2 cellular contexts compared by ENCODE assay signal in the genomic region with DNA sequence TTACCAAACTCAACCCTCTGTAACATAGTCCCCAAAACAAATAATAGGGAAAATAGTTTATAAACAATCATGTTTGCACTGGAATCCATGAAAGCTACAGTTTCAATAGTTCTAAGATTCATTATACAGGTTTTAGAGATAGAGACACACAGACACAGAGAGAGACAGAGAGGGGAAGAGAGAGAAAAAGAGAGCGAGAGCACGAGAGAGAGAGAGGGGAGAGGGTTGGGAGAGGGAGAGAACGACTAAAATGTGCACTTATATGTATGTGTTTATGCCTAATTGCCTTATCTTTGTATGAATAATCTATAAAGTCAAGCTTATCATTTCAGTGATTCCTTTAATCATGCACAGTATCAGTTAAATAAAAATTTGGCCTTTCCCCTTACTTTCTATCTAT.
TF ChIP-seq lines count a peak whose summit lies in the region.

No MANE protein-coding gene starts in this region.

TF ChIP-seq in HCT116, 20 proteins besides CTCF, POLR2A, EP300 and RAD21 (continued from another document):
- no peak for TF ChIP-seq EZH2 (IDR thresholded peaks at IDR 0.05)
- no peak for TF ChIP-seq SRF (IDR thresholded peaks at IDR 0.05; ENCODE audit: low read depth)

TF ChIP-seq in SK-N-SH, 30 proteins besides CTCF, POLR2A, EP300 and RAD21 (continued from another document):
- TF ChIP-seq, protein P1, sequence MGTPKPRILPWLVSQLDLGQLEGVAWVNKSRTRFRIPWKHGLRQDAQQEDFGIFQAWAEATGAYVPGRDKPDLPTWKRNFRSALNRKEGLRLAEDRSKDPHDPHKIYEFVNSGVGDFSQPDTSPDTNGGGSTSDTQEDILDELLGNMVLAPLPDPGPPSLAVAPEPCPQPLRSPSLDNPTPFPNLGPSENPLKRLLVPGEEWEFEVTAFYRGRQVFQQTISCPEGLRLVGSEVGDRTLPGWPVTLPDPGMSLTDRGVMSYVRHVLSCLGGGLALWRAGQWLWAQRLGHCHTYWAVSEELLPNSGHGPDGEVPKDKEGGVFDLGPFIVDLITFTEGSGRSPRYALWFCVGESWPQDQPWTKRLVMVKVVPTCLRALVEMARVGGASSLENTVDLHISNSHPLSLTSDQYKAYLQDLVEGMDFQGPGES (IDR thresholded peaks at IDR 0.05; ENCODE audit: low read depth, low read length): no peak
- TF ChIP-seq FOXM1 (IDR thresholded peaks at IDR 0.05; ENCODE audit: low read depth) (no peak), FOXJ3 (CRISPR knock-in tag; IDR thresholded peaks at IDR 0.05) (no peak), POLR2AphosphoS5 (IDR thresholded peaks at IDR 0.05; ENCODE audit: low read depth, low read length) (no peak)
TF ChIP-seq in SK-N-SH: peak in this region for 0.
